13 cellular contexts compared by ENCODE assay signal in the genomic region with DNA sequence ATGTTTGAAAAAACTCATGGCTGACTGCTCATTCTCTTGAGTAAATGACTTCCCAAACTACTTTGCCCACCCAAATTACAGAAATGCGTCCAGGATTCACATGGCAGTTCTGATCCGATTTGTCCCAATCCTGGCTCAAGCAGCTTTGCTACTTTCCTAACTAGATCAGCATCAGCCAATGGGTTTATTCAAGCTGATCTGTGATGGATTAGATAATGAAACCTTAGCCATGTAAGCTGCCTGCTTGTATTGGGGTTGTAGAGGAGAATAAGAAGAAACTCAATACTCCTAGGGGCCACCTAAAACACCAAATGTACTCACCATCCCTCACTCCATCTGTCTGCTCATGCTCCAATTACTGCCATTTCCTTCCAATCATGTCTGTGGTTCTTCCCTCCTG. TPM values are rescaled to one million over a fixed set of nuclear protein-coding genes. Genes with fewer than 3 reads are reported as not detected.
DNase-seq lines count a peak whose midpoint lies in the region; ATAC-seq, FAIRE-seq and TF ChIP-seq lines count a peak whose summit lies in the region.
"Had no signal": no experiment of that assay in that cellular context is flagged by ENCODE, and none has a peak within 500 bp of the region (broad histone marks: within the 10 kb centered on the region; RNA-seq: fewer than 3 reads in every experiment).

No MANE protein-coding gene starts in this region.

- CTCF ChIA-PET in activated naive CD4-positive, alpha-beta T cell treated with anti-CD3 and anti-CD28 coated beads for 36 hours (lab: Charles Lee) = interaction anchor here (3.8 kb wide), 1 partner anchor 44 kb away, joined by 20 read pairs; no protein-coding TSS in a partner anchor
- CTCF ChIA-PET in WTC11 (lab: Charles Lee) = interaction anchor here (1.6 to 3.2 kb wide), 2 partner anchors 36 to 44 kb away, joined by 5 to 16 read pairs; no protein-coding TSS in a partner anchor

- TF ChIP-seq CTCF in WTC11 (IDR thresholded peaks at IDR 0.05) (no peak), type B pancreatic cell (conservative IDR thresholded peaks at IDR 0.05) (no peak)

- ATAC-seq in WTC11 = no peak
- ATAC-seq in GM18873 (IDR thresholded peaks at IDR 0.05; ENCODE audit: low FRiP score, unreplicated experiment) = no peak
- ATAC-seq: A549; activated CD8-positive, alpha-beta T cell treated with anti-CD3 and anti-CD28 coated beads for 36 hours had no signal

- no peaks in the 10 kb centered on the region for H3K9me3 Mint-ChIP-seq in activated naive CD4-positive, alpha-beta T cell treated with anti-CD3 and anti-CD28 coated beads for 36 hours
- H3K9me3 Mint-ChIP-seq in WTC11 (no peaks in the 10 kb centered on the region), type B pancreatic cell (no peaks in the 10 kb centered on the region)
- H3K9me3 Mint-ChIP-seq: activated CD8-positive, alpha-beta T cell treated with anti-CD3 and anti-CD28 coated beads for 36 hours had no signal

- H3K4me1 Mint-ChIP-seq in activated naive CD4-positive, alpha-beta T cell treated with anti-CD3 and anti-CD28 coated beads for 36 hours (ENCODE audit: low read depth) = peaks cover 17% of the 10 kb centered on the region
- H3K4me1 Mint-ChIP-seq in WTC11 (peaks cover 51% of the 10 kb centered on the region), type B pancreatic cell (ENCODE audit: unreplicated experiment) (peaks cover 66% of the 10 kb centered on the region)

- peaks cover 19 to 61% of the 10 kb centered on the region in 2 donors for H3K4me1 ChIP-seq in muscle layer of duodenum (ENCODE audit: control insufficient read depth in 1 of 2, insufficient read depth in 2 of 2, low read length in 2 of 2)

- no peaks in the 10 kb centered on the region for H3K36me3 ChIP-seq in muscle layer of duodenum (ENCODE audit: control insufficient read depth in 1 of 2, insufficient read depth in 2 of 2, low read length in 2 of 2)

- H3K9me3 ChIP-seq in muscle layer of duodenum (ENCODE audit: control insufficient read depth in 1 of 2, low read length in 2 of 2) = no peaks in the 10 kb centered on the region
- H3K9me3 ChIP-seq: A549 had no signal

- intact Hi-C loops in activated naive CD4-positive, alpha-beta T cell treated with anti-CD3 and anti-CD28 coated beads for 36 hours (cut with micrococcal nuclease) = no loop called here
- intact Hi-C loops in posterior vena cava (cut with DNase I) = no loop called here

- no peaks in the 10 kb centered on the region for H3K27me3 Mint-ChIP-seq in activated naive CD4-positive, alpha-beta T cell treated with anti-CD3 and anti-CD28 coated beads for 36 hours (ENCODE audit: low read depth)
- H3K27me3 Mint-ChIP-seq in WTC11 (ENCODE audit: low read depth) = no peaks in the 10 kb centered on the region
- no peaks in the 10 kb centered on the region for H3K27me3 Mint-ChIP-seq in type B pancreatic cell

- POLR2A ChIA-PET in WTC11 (lab: Charles Lee) = no interaction called here

- H3K27ac ChIP-seq in muscle layer of duodenum (ENCODE audit: low read length) = peak overlapping the region; percentile 69
- H3K27ac ChIP-seq: A549 had no signal

- no peaks in the 10 kb centered on the region for H3K36me3 Mint-ChIP-seq in activated naive CD4-positive, alpha-beta T cell treated with anti-CD3 and anti-CD28 coated beads for 36 hours (ENCODE audit: low read depth)
- H3K36me3 Mint-ChIP-seq in WTC11 = peaks cover 16% of the 10 kb centered on the region
- peaks cover 32% of the 10 kb centered on the region for H3K36me3 Mint-ChIP-seq in type B pancreatic cell

- FAIRE-seq in H54 (lab: Jason Lieb, UNC) = no peak
- FAIRE-seq: A549 had no signal

- no peak for TF ChIP-seq POLR2A in H54 (IDR thresholded peaks at IDR 0.05; ENCODE audit: low read depth, low read length)

- H3K27me3 ChIP-seq in muscle layer of duodenum (ENCODE audit: low read depth, low read length) = no peaks in the 10 kb centered on the region

- peak overlapping the region in 1 of 2 donors; percentile 1 for H3K4me3 ChIP-seq in muscle layer of duodenum (ENCODE audit: low read depth in 1 of 2, low read length in 2 of 2)
- H3K4me3 ChIP-seq: A549 had no signal

- H3K4me3 Mint-ChIP-seq in activated naive CD4-positive, alpha-beta T cell treated with anti-CD3 and anti-CD28 coated beads for 36 hours = no peak overlapping the region
- H3K4me3 Mint-ChIP-seq in WTC11 (no peak overlapping the region), type B pancreatic cell (peak overlapping the region; percentile 73)
- H3K4me3 Mint-ChIP-seq: activated CD8-positive, alpha-beta T cell treated with anti-CD3 and anti-CD28 coated beads for 36 hours had no signal

- DNase-seq in activated naive CD4-positive, alpha-beta T cell treated with anti-CD3 and anti-CD28 coated beads for 36 hours = no peak
- DNase-seq in activated naive CD4-positive, alpha-beta T cell treated with Interleukin-2 at 50 U/mL for 16 hours = no peak
- no peak for DNase-seq in WTC11 (ENCODE audit: low spot score)
- no peak for DNase-seq in type B pancreatic cell (ENCODE audit: extremely low spot score, unreplicated experiment)
- no peak for DNase-seq in posterior vena cava (ENCODE audit: low spot score)
- DNase-seq in H54 (ENCODE audit: insufficient read length, low spot score) = no peak
- DNase-seq: activated CD8-positive, alpha-beta T cell treated with anti-CD3 and anti-CD28 coated beads for 36 hours; DMS79 treated with DMSO at 0.1 percent for 48 hours; NCI-H1105; T-helper 1 cell had no signal

- peak overlapping the region; percentile 10 for H3K27ac Mint-ChIP-seq in activated naive CD4-positive, alpha-beta T cell treated with anti-CD3 and anti-CD28 coated beads for 36 hours
- peak overlapping the region; percentile 20; the same call in 1 of the 2 replicates for H3K27ac Mint-ChIP-seq in WTC11
- peak overlapping the region; percentile 89 for H3K27ac Mint-ChIP-seq in type B pancreatic cell
- H3K27ac Mint-ChIP-seq: activated CD8-positive, alpha-beta T cell treated with anti-CD3 and anti-CD28 coated beads for 36 hours had no signal

TF ChIP-seq in WTC11, 78 proteins besides CTCF, POLR2A, EP300 and RAD21:
- TF ChIP-seq FOXK1 (CRISPR knock-in tag; IDR thresholded peaks at IDR 0.05) = no peak
- 0 out of 2 replicates have a peak, but pooled peaks have one; percentile 46 for TF ChIP-seq ZNF317 (CRISPR knock-in tag; IDR thresholded peaks at IDR 0.05; ENCODE audit: borderline replicate concordance, low read depth)

RNA-seq across cellular contexts. Expression of gene RBFOX2, which starts 7.0 kb away (rescaled TPM):
- 1 to 10 TPM; 3.3 to 4.3 TPM for total RNA-seq in activated naive CD4-positive, alpha-beta T cell treated with anti-CD3 and anti-CD28 coated beads for 36 hours
- 102 to 107 TPM (median 103 TPM) in 3 replicates for total RNA-seq in WTC11 (2021)
- 94.1 and 164 TPM in 2 replicates for total RNA-seq in type B pancreatic cell (ENCODE audit: low replicate concordance)
- 100 to 1,000 TPM; 114 to 124 TPM for total RNA-seq in posterior vena cava

Comparison
In these comparisons a context has a peak if more than half of its experiments do, and no peak if none do; other contexts are left out.
1. H3K27ac Mint-ChIP-seq: peak in every context shown above with its lines; median percentile 89 in type B pancreatic cell; 20 in WTC11; 10 in activated naive CD4-positive, alpha-beta T cell treated with anti-CD3 and anti-CD28 coated beads for 36 hours.
2. RNA of gene RBFOX2, which starts 7.0 kb away (total RNA-seq): 94.1 to 164 TPM in type B pancreatic cell, 114 to 124 TPM in posterior vena cava and 102 to 107 TPM in WTC11; 3.3 to 4.3 TPM in activated naive CD4-positive, alpha-beta T cell treated with anti-CD3 and anti-CD28 coated beads for 36 hours; every median in the first group is over 10 times any median in the second.